8 cellular contexts compared by ENCODE assay signal in the genomic region with DNA sequence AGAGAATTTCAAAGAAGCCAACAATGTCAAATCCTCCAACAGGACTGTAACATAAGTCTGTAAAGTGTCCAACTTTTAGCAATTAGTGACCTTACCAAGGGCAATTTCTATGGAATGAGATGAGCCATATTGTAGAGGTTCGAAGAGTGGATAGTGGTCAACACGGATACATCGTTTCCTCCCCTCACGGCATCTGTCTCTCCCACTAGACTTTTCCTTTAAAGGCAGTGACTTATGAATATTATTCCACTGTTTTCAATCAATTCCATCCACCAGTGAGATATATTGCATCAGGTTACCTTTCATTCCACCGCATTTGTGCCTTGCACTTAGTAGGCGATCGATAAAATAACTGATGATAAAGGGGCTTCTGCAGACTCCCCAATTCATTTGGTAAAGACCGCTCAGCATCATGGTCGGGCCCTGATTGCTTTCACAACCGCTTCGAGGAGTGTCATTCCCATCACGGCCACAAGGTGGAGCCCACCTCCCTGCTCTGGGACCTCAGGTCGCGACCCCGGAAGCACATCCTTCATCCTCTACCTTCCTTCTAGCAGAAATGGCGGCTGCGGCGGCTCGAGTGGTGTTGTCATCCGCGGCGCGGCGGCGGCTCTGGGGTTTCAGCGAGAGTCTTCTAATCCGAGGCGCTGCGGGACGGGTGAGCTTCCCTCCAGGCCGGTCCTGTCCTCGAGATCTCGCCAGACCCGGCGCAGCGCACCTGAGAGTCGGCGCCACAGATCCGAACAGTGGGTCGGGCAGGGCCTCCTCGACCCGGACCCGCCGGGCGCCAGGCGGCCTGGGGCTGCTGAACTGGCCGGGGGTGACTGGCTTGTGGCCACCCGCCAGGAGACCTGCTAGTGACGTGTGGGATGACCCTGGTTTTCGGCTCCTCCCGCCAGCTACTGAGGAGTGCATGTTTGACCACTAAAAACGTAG. TPM values are rescaled to one million over a fixed set of nuclear protein-coding genes. Genes with fewer than 3 reads are reported as not detected.
A peak's percentile ranks its signal among the peaks of the same experiment; 100 is the strongest.
DNase-seq lines count a peak whose midpoint lies in the region; ATAC-seq and TF ChIP-seq lines count a peak whose summit lies in the region.

A gene with protein sequence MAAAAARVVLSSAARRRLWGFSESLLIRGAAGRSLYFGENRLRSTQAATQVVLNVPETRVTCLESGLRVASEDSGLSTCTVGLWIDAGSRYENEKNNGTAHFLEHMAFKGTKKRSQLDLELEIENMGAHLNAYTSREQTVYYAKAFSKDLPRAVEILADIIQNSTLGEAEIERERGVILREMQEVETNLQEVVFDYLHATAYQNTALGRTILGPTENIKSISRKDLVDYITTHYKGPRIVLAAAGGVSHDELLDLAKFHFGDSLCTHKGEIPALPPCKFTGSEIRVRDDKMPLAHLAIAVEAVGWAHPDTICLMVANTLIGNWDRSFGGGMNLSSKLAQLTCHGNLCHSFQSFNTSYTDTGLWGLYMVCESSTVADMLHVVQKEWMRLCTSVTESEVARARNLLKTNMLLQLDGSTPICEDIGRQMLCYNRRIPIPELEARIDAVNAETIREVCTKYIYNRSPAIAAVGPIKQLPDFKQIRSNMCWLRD (plus strand): TSS at position 535 of the 936 bp plus-strand sequence. CDS start 25 bp downstream, at position 560.

- ATAC-seq in CD4-positive, alpha-beta T cell (ENCODE audit: poor library complexity) = peak; percentile 99
- ATAC-seq in GM19397 (IDR thresholded peaks at IDR 0.05; ENCODE audit: unreplicated experiment) = peak; percentile 88
- peak; percentile 98 for ATAC-seq in HG03571 (IDR thresholded peaks at IDR 0.05; ENCODE audit: unreplicated experiment)

- peak; percentile 88 to 91 for TF ChIP-seq RAD21 in liver (IDR thresholded peaks at IDR 0.05)

- peaks cover 1 to 21% (median 18%) of the 10 kb centered on the region in 4 donors for H3K4me1 ChIP-seq in liver (ENCODE audit: control insufficient read depth in 4 of 4, insufficient read depth in 4 of 4, low read length in 3 of 4)

- WGBS in liver = 2% methylated on average over 52 of the region's 52 CpGs

- peak within 1 kb of the TSS; percentile 66 to 86 (median 82) for H3K4me3 ChIP-seq in liver (ENCODE audit: low read depth in 1 of 3, low read length in 3 of 3)

- peaks cover 42% of the 10 kb centered on the region for H3K36me3 Mint-ChIP-seq in CD4-positive, alpha-beta T cell (ENCODE audit: low read depth)

- H3K4me3 Mint-ChIP-seq in CD4-positive, alpha-beta T cell = peak within 1 kb of the TSS; percentile 94

- CTCF ChIA-PET in CD4-positive, alpha-beta T cell (lab: Charles Lee) = interaction anchor here (0.5 to 1.2 kb wide), 3 partner anchors 14 to 50 kb away, joined by 3 to 4 read pairs (median 3); a partner anchor contains a TSS

- no peaks in the 10 kb centered on the region for H3K9me3 ChIP-seq in CD4-positive, alpha-beta T cell (ENCODE audit: control insufficient read depth, low read length)
- H3K9me3 ChIP-seq in liver (ENCODE audit: control insufficient read depth in 4 of 4, low read length in 3 of 4) = no peaks in the 10 kb centered on the region

- peak within 1 kb of the TSS; percentile 80 for H3K27ac ChIP-seq in CD4-positive, alpha-beta T cell (ENCODE audit: low read depth, low read length)
- H3K27ac ChIP-seq in liver (ENCODE audit: low read depth in 1 of 2, low read length in 2 of 2) = peak within 1 kb of the TSS; percentile 93 to 95

- H3K27me3 Mint-ChIP-seq in CD4-positive, alpha-beta T cell = no peaks in the 10 kb centered on the region

- peaks cover 0 to 22% (median 19%) of the 10 kb centered on the region in 4 donors for H3K36me3 ChIP-seq in liver (ENCODE audit: control insufficient read depth in 4 of 4, insufficient read depth in 3 of 4, low read depth in 1 of 4, low read length in 3 of 4)

- intact Hi-C loops in CD4-positive, alpha-beta T cell (cut with DNase I, micrococcal nuclease) = loop anchor here (1.0 to 10.0 kb wide), 10 partner anchors 17 to 1620 kb away; a partner anchor contains a TSS

- POLR2A ChIA-PET in CD4-positive, alpha-beta T cell (lab: Charles Lee) = interaction anchor here (0.6 to 1.6 kb wide), 5 partner anchors 11 to 51 kb away, joined by 3 to 6 read pairs (median 3); a partner anchor contains a TSS

- H3K9ac ChIP-seq in liver (ENCODE audit: low read depth in 1 of 2, low read length in 2 of 2) = peak within 1 kb of the TSS; percentile 61 to 89

- H3K27me3 ChIP-seq in CD4-positive, alpha-beta T cell (ENCODE audit: control insufficient read depth, insufficient read depth, low read length) = no peaks in the 10 kb centered on the region
- no peaks in the 10 kb centered on the region for H3K27me3 ChIP-seq in liver (ENCODE audit: control insufficient read depth in 4 of 4, insufficient read depth in 4 of 4, low read length in 3 of 4)

- DNase-seq in CD4-positive, alpha-beta T cell = peak; percentile 93 to 98 (median 96)
- DNase-seq in NCI-H774 (lab: John Stamatoyannopoulos, UW) = peak; percentile 87
- peak; percentile 98 for DNase-seq in activated CD4-positive, alpha-beta T cell treated with anti-CD3 and anti-CD28 coated beads, Interleukin-2, amount 50 U/mL, for 48 hours
- peak; percentile 74 to 84 for DNase-seq in dermis microvascular lymphatic vessel endothelial cell (ENCODE audit: low read depth in 2 of 2)
- peak; percentile 98 for DNase-seq in stimulated activated CD4-positive, alpha-beta T cell treated with anti-CD3 and anti-CD28 coated beads, Interleukin-4, amount 100 ng/mL, for 24 hours

- H3K4me1 Mint-ChIP-seq in CD4-positive, alpha-beta T cell (ENCODE audit: low read depth) = peaks cover 42% of the 10 kb centered on the region

- no peaks in the 10 kb centered on the region for H3K9me3 Mint-ChIP-seq in CD4-positive, alpha-beta T cell

- H3K27ac Mint-ChIP-seq in CD4-positive, alpha-beta T cell = peak within 1 kb of the TSS; percentile 85

- TF ChIP-seq CTCF in CD4-positive, alpha-beta T cell (IDR thresholded peaks at IDR 0.05) = peak; percentile 88
- peak; percentile 99 for TF ChIP-seq CTCF in liver (IDR thresholded peaks at IDR 0.05; ENCODE audit: low read depth, low read length, missing input control)

TF ChIP-seq in liver, 16 proteins besides CTCF, POLR2A, EP300 and RAD21 (continues in another document):
- TF ChIP-seq TAF1 (conservative IDR thresholded peaks at IDR 0.05) (no peak), NR2F2 (IDR thresholded peaks at IDR 0.05) (peak; percentile 99), SP1 (IDR thresholded peaks at IDR 0.05) (peak; percentile 60), YY1 (IDR thresholded peaks at IDR 0.05) (peak; percentile 99), FOXA2 (IDR thresholded peaks at IDR 0.05) (no peak), HNF4G (IDR thresholded peaks at IDR 0.05) (no peak), EGR1 (IDR thresholded peaks at IDR 0.05; ENCODE audit: low read depth in 2 of 2) (no peak), HNF4A (conservative IDR thresholded peaks at IDR 0.05) (peak; percentile 3 to 67), JUND (IDR thresholded peaks at IDR 0.05) (no peak)
- TF ChIP-seq, protein P1, sequence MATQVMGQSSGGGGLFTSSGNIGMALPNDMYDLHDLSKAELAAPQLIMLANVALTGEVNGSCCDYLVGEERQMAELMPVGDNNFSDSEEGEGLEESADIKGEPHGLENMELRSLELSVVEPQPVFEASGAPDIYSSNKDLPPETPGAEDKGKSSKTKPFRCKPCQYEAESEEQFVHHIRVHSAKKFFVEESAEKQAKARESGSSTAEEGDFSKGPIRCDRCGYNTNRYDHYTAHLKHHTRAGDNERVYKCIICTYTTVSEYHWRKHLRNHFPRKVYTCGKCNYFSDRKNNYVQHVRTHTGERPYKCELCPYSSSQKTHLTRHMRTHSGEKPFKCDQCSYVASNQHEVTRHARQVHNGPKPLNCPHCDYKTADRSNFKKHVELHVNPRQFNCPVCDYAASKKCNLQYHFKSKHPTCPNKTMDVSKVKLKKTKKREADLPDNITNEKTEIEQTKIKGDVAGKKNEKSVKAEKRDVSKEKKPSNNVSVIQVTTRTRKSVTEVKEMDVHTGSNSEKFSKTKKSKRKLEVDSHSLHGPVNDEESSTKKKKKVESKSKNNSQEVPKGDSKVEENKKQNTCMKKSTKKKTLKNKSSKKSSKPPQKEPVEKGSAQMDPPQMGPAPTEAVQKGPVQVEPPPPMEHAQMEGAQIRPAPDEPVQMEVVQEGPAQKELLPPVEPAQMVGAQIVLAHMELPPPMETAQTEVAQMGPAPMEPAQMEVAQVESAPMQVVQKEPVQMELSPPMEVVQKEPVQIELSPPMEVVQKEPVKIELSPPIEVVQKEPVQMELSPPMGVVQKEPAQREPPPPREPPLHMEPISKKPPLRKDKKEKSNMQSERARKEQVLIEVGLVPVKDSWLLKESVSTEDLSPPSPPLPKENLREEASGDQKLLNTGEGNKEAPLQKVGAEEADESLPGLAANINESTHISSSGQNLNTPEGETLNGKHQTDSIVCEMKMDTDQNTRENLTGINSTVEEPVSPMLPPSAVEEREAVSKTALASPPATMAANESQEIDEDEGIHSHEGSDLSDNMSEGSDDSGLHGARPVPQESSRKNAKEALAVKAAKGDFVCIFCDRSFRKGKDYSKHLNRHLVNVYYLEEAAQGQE (IDR thresholded peaks at IDR 0.05) = peak; percentile 66
- TF ChIP-seq, protein P2, sequence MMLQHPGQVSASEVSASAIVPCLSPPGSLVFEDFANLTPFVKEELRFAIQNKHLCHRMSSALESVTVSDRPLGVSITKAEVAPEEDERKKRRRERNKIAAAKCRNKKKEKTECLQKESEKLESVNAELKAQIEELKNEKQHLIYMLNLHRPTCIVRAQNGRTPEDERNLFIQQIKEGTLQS (IDR thresholded peaks at IDR 0.05) = no peak
- TF ChIP-seq, protein P3, sequence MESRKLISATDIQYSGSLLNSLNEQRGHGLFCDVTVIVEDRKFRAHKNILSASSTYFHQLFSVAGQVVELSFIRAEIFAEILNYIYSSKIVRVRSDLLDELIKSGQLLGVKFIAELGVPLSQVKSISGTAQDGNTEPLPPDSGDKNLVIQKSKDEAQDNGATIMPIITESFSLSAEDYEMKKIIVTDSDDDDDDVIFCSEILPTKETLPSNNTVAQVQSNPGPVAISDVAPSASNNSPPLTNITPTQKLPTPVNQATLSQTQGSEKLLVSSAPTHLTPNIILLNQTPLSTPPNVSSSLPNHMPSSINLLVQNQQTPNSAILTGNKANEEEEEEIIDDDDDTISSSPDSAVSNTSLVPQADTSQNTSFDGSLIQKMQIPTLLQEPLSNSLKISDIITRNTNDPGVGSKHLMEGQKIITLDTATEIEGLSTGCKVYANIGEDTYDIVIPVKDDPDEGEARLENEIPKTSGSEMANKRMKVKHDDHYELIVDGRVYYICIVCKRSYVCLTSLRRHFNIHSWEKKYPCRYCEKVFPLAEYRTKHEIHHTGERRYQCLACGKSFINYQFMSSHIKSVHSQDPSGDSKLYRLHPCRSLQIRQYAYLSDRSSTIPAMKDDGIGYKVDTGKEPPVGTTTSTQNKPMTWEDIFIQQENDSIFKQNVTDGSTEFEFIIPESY (IDR thresholded peaks at IDR 0.05) = no peak
- TF ChIP-seq, protein P4, sequence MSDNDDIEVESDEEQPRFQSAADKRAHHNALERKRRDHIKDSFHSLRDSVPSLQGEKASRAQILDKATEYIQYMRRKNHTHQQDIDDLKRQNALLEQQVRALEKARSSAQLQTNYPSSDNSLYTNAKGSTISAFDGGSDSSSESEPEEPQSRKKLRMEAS (IDR thresholded peaks at IDR 0.05) = no peak

RNA-seq across cellular contexts. Expression of the gene that starts here (rescaled TPM):
- 100 to 1,000 TPM; 101 to 103 TPM for total RNA-seq in CD4-positive, alpha-beta T cell
- total RNA-seq in dermis microvascular lymphatic vessel endothelial cell = 35.7 and 41.2 TPM in 2 replicates
- 10 to 100 TPM; 43.3 to 51.0 TPM for total RNA-seq in liver
- polyA plus RNA-seq in liver = 10 to 100 TPM; 56.5 to 59.9 TPM

Comparison
In these comparisons a context has a peak if more than half of its experiments do, and no peak if none do; other contexts are left out.
1. Peak in every context shown above with its lines: DNase-seq, ATAC-seq, H3K4me3 ChIP-seq and H3K27ac ChIP-seq.